19 cellular contexts compared by ENCODE assay signal in the genomic region with DNA sequence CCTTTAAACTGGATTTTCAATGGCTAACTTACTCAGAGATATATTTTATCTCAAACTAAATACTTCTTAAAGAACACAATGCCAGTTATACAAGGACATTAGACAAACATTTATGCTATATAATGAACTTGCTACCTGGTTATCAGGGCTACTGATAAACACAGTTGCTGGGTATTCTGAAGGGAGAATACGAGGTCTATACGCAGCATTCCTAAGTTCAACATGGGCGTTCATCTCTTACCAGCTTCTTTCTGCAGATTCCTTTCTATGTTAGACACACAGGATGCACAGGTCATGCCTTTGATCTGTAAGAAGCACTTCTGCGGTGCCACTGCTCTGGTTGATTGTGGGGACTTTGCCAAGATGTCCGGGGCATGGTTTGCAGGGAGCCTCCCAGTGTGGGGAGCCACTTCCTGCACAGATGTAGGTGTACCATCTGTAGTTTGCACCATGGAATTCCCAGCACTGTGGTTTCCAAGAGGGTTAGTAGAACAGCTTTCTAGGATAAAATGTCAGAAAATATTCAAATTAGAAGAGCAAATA. TPM values are rescaled to one million over a fixed set of nuclear protein-coding genes. Genes with fewer than 3 reads are reported as not detected.
DNase-seq lines count a peak whose midpoint lies in the region; ATAC-seq, FAIRE-seq and TF ChIP-seq lines count a peak whose summit lies in the region.
"Had no signal": no experiment of that assay in that cellular context is flagged by ENCODE, and none has a peak within 500 bp of the region (broad histone marks: within the 10 kb centered on the region; RNA-seq: fewer than 3 reads in every experiment).

No MANE protein-coding gene starts in this region.

- peaks cover 51% of the 10 kb centered on the region for H3K4me1 Mint-ChIP-seq in activated CD4-positive, alpha-beta T cell treated with anti-CD3 and anti-CD28 coated beads, Interleukin-2, amount 10 ng/mL, durations not matched to agents 7 days and 5 days
- H3K4me1 Mint-ChIP-seq in naive thymus-derived CD4-positive, alpha-beta T cell: peaks cover 13 to 52% (median 44%) of the 10 kb centered on the region in 7 donors

- peaks cover 4% of the 10 kb centered on the region for H3K36me3 Mint-ChIP-seq in activated CD4-positive, alpha-beta T cell treated with anti-CD3 and anti-CD28 coated beads, Interleukin-2, amount 10 ng/mL, durations not matched to agents 7 days and 5 days (ENCODE audit: low read depth)
- H3K36me3 Mint-ChIP-seq in naive thymus-derived CD4-positive, alpha-beta T cell: no peaks in the 10 kb centered on the region

- H4K20me1 ChIP-seq in DND-41 (ENCODE audit: insufficient read depth, low read length): no peaks in the 10 kb centered on the region

- H2AFZ ChIP-seq in DND-41 (ENCODE audit: low read depth, low read length): no peak overlapping the region

- no peak for FAIRE-seq in RCC 7860 (lab: Jason Lieb, UNC)
- FAIRE-seq: A549 had no signal

- POLR2A ChIA-PET in activated CD4-positive, alpha-beta T cell treated with anti-CD3 and anti-CD28 coated beads, Interleukin-2, amount 10 ng/mL, durations not matched to agents 7 days and 5 days (lab: Charles Lee): no interaction called here
- POLR2A ChIA-PET in naive thymus-derived CD4-positive, alpha-beta T cell (lab: Charles Lee): interaction anchor here (0.6 to 1.8 kb wide), 4 partner anchors 11 to 28 kb away, joined by 3 to 7 read pairs (median 4); no protein-coding TSS in a partner anchor

- H3K27ac Mint-ChIP-seq in activated CD4-positive, alpha-beta T cell treated with anti-CD3 and anti-CD28 coated beads, Interleukin-2, amount 10 ng/mL, durations not matched to agents 7 days and 5 days: peak overlapping the region; percentile 48
- peak overlapping the region in 5 of 9 donors; percentile 14 to 86 (median 53) for H3K27ac Mint-ChIP-seq in naive thymus-derived CD4-positive, alpha-beta T cell
- H3K27ac Mint-ChIP-seq: HFFc6 had no signal

- CTCF ChIA-PET in activated CD4-positive, alpha-beta T cell treated with anti-CD3 and anti-CD28 coated beads, Interleukin-2, amount 10 ng/mL, durations not matched to agents 7 days and 5 days (lab: Charles Lee): interaction anchor here (0.9 to 2.1 kb wide), 3 partner anchors 9 to 16 kb away, joined by 3 to 8 read pairs (median 5); no protein-coding TSS in a partner anchor
- CTCF ChIA-PET in naive thymus-derived CD4-positive, alpha-beta T cell (lab: Charles Lee): interaction anchor here (0.5 to 1.6 kb wide), 2 partner anchors 19 to 74 kb away, joined by 3 to 5 read pairs; no protein-coding TSS in a partner anchor

- H3K9me3 Mint-ChIP-seq in activated CD4-positive, alpha-beta T cell treated with anti-CD3 and anti-CD28 coated beads, Interleukin-2, amount 10 ng/mL, durations not matched to agents 7 days and 5 days: no peaks in the 10 kb centered on the region
- H3K9me3 Mint-ChIP-seq in naive thymus-derived CD4-positive, alpha-beta T cell: no peaks in the 10 kb centered on the region
- H3K9me3 Mint-ChIP-seq: HFFc6 had no signal

- H3K4me3 ChIP-seq in DND-41 (ENCODE audit: low read depth in 1 of 2, low read length in 2 of 2): no peak overlapping the region
- H3K4me3 ChIP-seq in naive thymus-derived CD4-positive, alpha-beta T cell (ENCODE audit: low read length): no peak overlapping the region
- H3K4me3 ChIP-seq in right cardiac atrium (ENCODE audit: low read length): no peak overlapping the region
- H3K4me3 ChIP-seq: A549 had no signal

- WGBS in right cardiac atrium: 59% methylated on average over 5 of the region's 5 CpGs

- H3K27me3 ChIP-seq in DND-41 (ENCODE audit: insufficient read depth, low read length, poor library complexity) (peaks cover 2% of the 10 kb centered on the region), right cardiac atrium (ENCODE audit: control insufficient read depth, insufficient read depth) (no peaks in the 10 kb centered on the region)
- H3K27me3 ChIP-seq in naive thymus-derived CD4-positive, alpha-beta T cell (ENCODE audit: control insufficient read depth in 2 of 2, insufficient read depth in 2 of 2, low read length in 2 of 2): no peaks in the 10 kb centered on the region

- H3K4me3 Mint-ChIP-seq in activated CD4-positive, alpha-beta T cell treated with anti-CD3 and anti-CD28 coated beads, Interleukin-2, amount 10 ng/mL, durations not matched to agents 7 days and 5 days: no peak overlapping the region
- H3K4me3 Mint-ChIP-seq in naive thymus-derived CD4-positive, alpha-beta T cell: peak overlapping the region in 8 of 10 donors; percentile 45 to 75 (median 62)
- H3K4me3 Mint-ChIP-seq: HFFc6 had no signal

- no peaks in the 10 kb centered on the region for H3K27me3 Mint-ChIP-seq in activated CD4-positive, alpha-beta T cell treated with anti-CD3 and anti-CD28 coated beads, Interleukin-2, amount 10 ng/mL, durations not matched to agents 7 days and 5 days
- no peaks in the 10 kb centered on the region for H3K27me3 Mint-ChIP-seq in naive thymus-derived CD4-positive, alpha-beta T cell

- ATAC-seq in DND-41 (ENCODE audit: insufficient read depth, low read depth): peak; percentile 94
- ATAC-seq in naive thymus-derived CD4-positive, alpha-beta T cell: peak; percentile 56
- ATAC-seq in right cardiac atrium: no peak
- ATAC-seq: A549 had no signal

- no peak overlapping the region for H3K9ac ChIP-seq in DND-41 (ENCODE audit: low read depth, low read length)

- no peak overlapping the region; the same call in 1 of the 2 replicates for H3K4me2 ChIP-seq in DND-41 (ENCODE audit: insufficient read depth, low read length)
- H3K4me2 ChIP-seq: A549 had no signal

- no peak for TF ChIP-seq CTCF in DND-41 (IDR thresholded peaks at IDR 0.05; ENCODE audit: borderline replicate concordance, extremely low read depth, low read length, poor library complexity, severe bottlenecking)
- no peak for TF ChIP-seq CTCF in VCaP (conservative IDR thresholded peaks at IDR 0.05)

- intact Hi-C loops in naive thymus-derived CD4-positive, alpha-beta T cell (cut with micrococcal nuclease): loop anchor here in 1 of 2 donors (1.0 kb wide), 1 partner anchor 28 kb away; no protein-coding TSS in a partner anchor
- intact Hi-C loops in right cardiac atrium (cut with DNase I): no loop called here

- no peak overlapping the region for H3K27ac ChIP-seq in DND-41 (ENCODE audit: low read length)
- peak overlapping the region; percentile 70; the same call in 1 of the 2 replicates for H3K27ac ChIP-seq in VCaP
- no peak overlapping the region for H3K27ac ChIP-seq in naive thymus-derived CD4-positive, alpha-beta T cell (ENCODE audit: low read depth, low read length)
- no peak overlapping the region for H3K27ac ChIP-seq in right cardiac atrium (ENCODE audit: low read length)
- H3K27ac ChIP-seq: A549, C4-2B, HL-60 had no signal

- H3K9me3 ChIP-seq in DND-41 (ENCODE audit: insufficient read depth, low read length, severe bottlenecking) (no peaks in the 10 kb centered on the region), right cardiac atrium (ENCODE audit: control insufficient read depth, low read length) (no peaks in the 10 kb centered on the region)
- no peaks in the 10 kb centered on the region for H3K9me3 ChIP-seq in naive thymus-derived CD4-positive, alpha-beta T cell (ENCODE audit: control insufficient read depth in 2 of 3, low read length in 3 of 3)
- H3K9me3 ChIP-seq: A549, Caco-2 had no signal

- no peaks in the 10 kb centered on the region for H3K36me3 ChIP-seq in DND-41 (ENCODE audit: insufficient read depth, low read length)
- no peaks in the 10 kb centered on the region for H3K36me3 ChIP-seq in naive thymus-derived CD4-positive, alpha-beta T cell (ENCODE audit: control insufficient read depth in 2 of 3, insufficient read depth in 3 of 3, low read length in 3 of 3)

- H3K4me1 ChIP-seq in DND-41 (ENCODE audit: insufficient read depth, low read length) (peaks cover 10% of the 10 kb centered on the region), right cardiac atrium (ENCODE audit: control insufficient read depth, insufficient read depth, low read length) (peaks cover 2% of the 10 kb centered on the region)
- H3K4me1 ChIP-seq in naive thymus-derived CD4-positive, alpha-beta T cell (ENCODE audit: control insufficient read depth in 2 of 2, insufficient read depth in 2 of 2, low read length in 2 of 2): peaks cover 8 to 31% of the 10 kb centered on the region in 2 donors
- H3K4me1 ChIP-seq: A549 had no signal

- peak; percentile 38 for DNase-seq in activated CD4-positive, alpha-beta T cell treated with anti-CD3 and anti-CD28 coated beads, Interleukin-2, amount 10 ng/mL, durations not matched to agents 7 days and 5 days
- DNase-seq in activated CD4-positive, alpha-beta T cell treated with anti-CD3 and anti-CD28 coated beads for 1 hour: no peak
- DNase-seq in DND-41 (peak; percentile 58), RCC 7860 (ENCODE audit: low spot score) (no peak), NCI-H1436 (lab: John Stamatoyannopoulos, UW) (no peak), right cardiac atrium (no peak)
- peak in 6 of 9 donors; percentile 21 to 40 (median 31) for DNase-seq in naive thymus-derived CD4-positive, alpha-beta T cell
- DNase-seq: Caco-2, HFFc6, KG1, NCI-H1092, NCI-H187, NCI-H2171, NCI-H510A, SHP77 treated with DMSO at 0.1 percent for 48 hours had no signal

- H3K79me2 ChIP-seq in DND-41 (ENCODE audit: insufficient read depth, low read length): no peaks in the 10 kb centered on the region

RNA-seq across cellular contexts. Expression of a gene that starts 40.9 kb away (rescaled TPM):
- under 1 TPM; 0.62 to 0.74 TPM for total RNA-seq in activated CD4-positive, alpha-beta T cell treated with anti-CD3 and anti-CD28 coated beads, Interleukin-2, amount 10 ng/mL, durations not matched to agents 7 days and 5 days
- 1 to 10 TPM in 4 of 5 experiments, under 1 TPM in 1; 0.48 to 1.4 (median 1.3) TPM for total RNA-seq in naive thymus-derived CD4-positive, alpha-beta T cell
- polyA plus RNA-seq in naive thymus-derived CD4-positive, alpha-beta T cell: under 1 TPM; 0.18 to 0.23 TPM
- total RNA-seq in right cardiac atrium: 1 to 10 TPM; 4.7 to 6.4 (median 5.6) TPM
- 2.4 TPM for polyA plus RNA-seq in right cardiac atrium

RNA-seq across cellular contexts. Expression of a gene that starts 41.9 kb away (rescaled TPM):
- total RNA-seq in activated CD4-positive, alpha-beta T cell treated with anti-CD3 and anti-CD28 coated beads, Interleukin-2, amount 10 ng/mL, durations not matched to agents 7 days and 5 days: 10 to 100 TPM; 31.1 to 31.7 TPM
- 10 to 100 TPM; 29.3 to 45.6 (median 38.3) TPM for total RNA-seq in naive thymus-derived CD4-positive, alpha-beta T cell
- polyA plus RNA-seq in naive thymus-derived CD4-positive, alpha-beta T cell: 10 to 100 TPM; 22.6 to 31.5 TPM
- total RNA-seq in right cardiac atrium: 10 to 100 TPM; 23.9 to 32.2 (median 26.5) TPM
- polyA plus RNA-seq in right cardiac atrium: 4.3 TPM

RNA-seq across cellular contexts. Expression of a gene that starts 54.2 kb away (rescaled TPM):
- total RNA-seq in activated CD4-positive, alpha-beta T cell treated with anti-CD3 and anti-CD28 coated beads, Interleukin-2, amount 10 ng/mL, durations not matched to agents 7 days and 5 days: 10 to 100 TPM; 11.7 to 12.9 TPM
- total RNA-seq in naive thymus-derived CD4-positive, alpha-beta T cell: 10 to 100 TPM in 3 of 5 experiments, 1 to 10 TPM in 2; 4.2 to 17.2 (median 12.9) TPM
- polyA plus RNA-seq in naive thymus-derived CD4-positive, alpha-beta T cell: 1 to 10 TPM; 2.0 to 3.5 TPM
- total RNA-seq in right cardiac atrium: 10 to 100 TPM; 13.9 to 17.3 (median 15.6) TPM
- 5.5 TPM for polyA plus RNA-seq in right cardiac atrium

Comparison
In these comparisons a context has a peak if more than half of its experiments do, and no peak if none do; other contexts are left out.
1. DNase-seq: peak in activated CD4-positive, alpha-beta T cell treated with anti-CD3 and anti-CD28 coated beads, Interleukin-2, amount 10 ng/mL, durations not matched to agents 7 days and 5 days (single experiment), DND-41 (single experiment) and naive thymus-derived CD4-positive, alpha-beta T cell (6 of 9); none in activated CD4-positive, alpha-beta T cell treated with anti-CD3 and anti-CD28 coated beads for 1 hour (single experiment), RCC 7860 (single experiment), NCI-H1436 (single experiment) and right cardiac atrium (0 of 3).
2. ATAC-seq: peak in DND-41 (single experiment) and naive thymus-derived CD4-positive, alpha-beta T cell (single experiment); none in right cardiac atrium (0 of 2).